Comparison of ENCODE assay signal across 9 cellular contexts in the genomic region with DNA sequence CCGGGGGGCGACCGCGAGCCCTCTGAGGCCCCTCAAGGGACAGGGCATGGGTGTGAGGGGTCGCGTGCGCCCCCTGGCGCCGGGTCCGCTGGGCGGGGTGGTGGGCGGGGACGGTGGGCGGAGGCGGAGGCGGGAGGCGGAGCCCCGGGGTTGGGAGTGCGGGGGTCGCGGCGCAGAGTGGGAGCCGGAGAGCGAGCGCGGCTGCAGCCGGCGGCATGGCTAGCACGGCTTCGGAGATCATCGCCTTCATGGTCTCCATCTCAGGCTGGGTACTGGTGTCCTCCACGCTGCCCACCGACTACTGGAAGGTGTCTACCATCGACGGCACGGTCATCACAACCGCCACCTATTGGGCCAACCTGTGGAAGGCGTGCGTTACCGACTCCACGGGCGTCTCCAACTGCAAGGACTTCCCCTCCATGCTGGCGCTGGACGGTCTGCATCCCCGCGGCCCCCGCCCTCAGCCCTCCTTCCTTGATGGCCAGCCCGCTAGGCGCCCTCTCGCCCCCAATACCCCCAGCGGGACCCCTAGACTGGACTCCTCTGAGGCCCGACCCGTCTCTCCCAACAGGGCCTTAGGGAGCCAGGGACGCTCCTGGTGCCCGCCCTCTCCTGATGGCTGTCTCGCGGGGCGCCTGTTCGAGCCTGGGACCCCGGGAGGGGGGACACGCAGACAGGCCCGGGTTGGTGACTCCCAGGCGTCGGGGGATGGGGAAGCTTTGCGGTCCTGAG. TPM values are rescaled to one million over a fixed set of nuclear protein-coding genes. Genes with fewer than 3 reads are reported as not detected.
DNase-seq lines count a peak whose midpoint lies in the region; ATAC-seq and TF ChIP-seq lines count a peak whose summit lies in the region.
"Had no signal": no experiment of that assay in that cellular context is flagged by ENCODE, and none has a peak within 500 bp of the region (broad histone marks: within the 10 kb centered on the region; RNA-seq: fewer than 3 reads in every experiment).

A gene with protein sequence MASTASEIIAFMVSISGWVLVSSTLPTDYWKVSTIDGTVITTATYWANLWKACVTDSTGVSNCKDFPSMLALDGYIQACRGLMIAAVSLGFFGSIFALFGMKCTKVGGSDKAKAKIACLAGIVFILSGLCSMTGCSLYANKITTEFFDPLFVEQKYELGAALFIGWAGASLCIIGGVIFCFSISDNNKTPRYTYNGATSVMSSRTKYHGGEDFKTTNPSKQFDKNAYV (plus strand): TSS at position 182 of the 732 bp plus-strand sequence. CDS start 34 bp downstream, at position 216.

- TF ChIP-seq EP300 in gastroesophageal sphincter (IDR thresholded peaks at IDR 0.05): no peak

- H3K27me3 ChIP-seq in gastroesophageal sphincter: peaks cover 66% of the 10 kb centered on the region
- peaks cover 0 to 32% (median 17%) of the 10 kb centered on the region in 3 donors for H3K27me3 ChIP-seq in psoas muscle (ENCODE audit: insufficient read depth in 3 of 3, low read length in 2 of 3)

- in situ Hi-C loops in GM13976 (cut with MboI; ENCODE audit: low sequenced_read_pairs, unreplicated experiment): no loop called here

- DNase-seq in GM13976 (ENCODE audit: low spot score) (peak; percentile 38), NCI-H146 treated with DMSO at 0.1 percent for 48 hours (lab: John Stamatoyannopoulos, UW; ENCODE audit: unreplicated experiment) (peak; percentile 16), psoas muscle (peak in 1 of 2 donors; percentile 14), COLO829 (ENCODE audit: low spot score) (no peak), NCI-H510A treated with DMSO at 0.1 percent for 48 hours (lab: John Stamatoyannopoulos, UW) (no peak)
- no peak for DNase-seq in stimulated activated CD4-positive, alpha-beta T cell treated with anti-CD3 and anti-CD28 coated beads, Interleukin-4, amount 100 ng/mL, for 24 hours
- DNase-seq: NCI-H1694 treated with DMSO at 0.1 percent for 48 hours had no signal

- WGBS in gastroesophageal sphincter (ENCODE audit: low coverage in 1 of 2), 2 donors: 1% methylated on average over 14 of the region's 65 CpGs; no CpG with 5 or more reads in 1 of the 2 donors
- WGBS in psoas muscle, 3 donors: 1 to 12% (median 5%) methylated on average over 27 to 65 of the region's 65 CpGs

- H3K36me3 ChIP-seq in gastroesophageal sphincter (no peaks in the 10 kb centered on the region), psoas muscle (ENCODE audit: insufficient read depth in 1 of 2, low read depth in 1 of 2) (no peaks in the 10 kb centered on the region)

- no peak for TF ChIP-seq CTCF in GM13976 (IDR thresholded peaks at IDR 0.05; ENCODE audit: borderline replicate concordance, control extremely low read depth, extremely low read depth, insufficient read depth, missing control alignments)
- TF ChIP-seq CTCF in gastroesophageal sphincter (IDR thresholded peaks at IDR 0.05): no peak
- no peak for TF ChIP-seq CTCF in psoas muscle (IDR thresholded peaks at IDR 0.05)

- H3K9me3 ChIP-seq in gastroesophageal sphincter: no peaks in the 10 kb centered on the region
- H3K9me3 ChIP-seq in psoas muscle: no peaks in the 10 kb centered on the region

- H3K4me1 ChIP-seq in gastroesophageal sphincter: peaks cover 0 to 14% (median 0%) of the 10 kb centered on the region in 3 donors
- H3K4me1 ChIP-seq in psoas muscle: no peaks in the 10 kb centered on the region

- intact Hi-C loops in psoas muscle (cut with DNase I): no loop called here

- ATAC-seq in gastroesophageal sphincter (peak; percentile 43), psoas muscle (peak in 1 of 4 donors; percentile 27), GM18861 (IDR thresholded peaks at IDR 0.05; ENCODE audit: unreplicated experiment) (no peak)

- H3K27ac ChIP-seq in gastroesophageal sphincter (no peak within 1 kb of the TSS), psoas muscle (no peak within 1 kb of the TSS)

- peak within 1 kb of the TSS in 1 of 2 donors; percentile 2 for H3K4me3 ChIP-seq in gastroesophageal sphincter
- peak within 1 kb of the TSS; percentile 44 for H3K4me3 ChIP-seq in psoas muscle

- no peak for TF ChIP-seq POLR2A in gastroesophageal sphincter (IDR thresholded peaks at IDR 0.05)

RNA-seq across cellular contexts. Expression of the gene that starts here (rescaled TPM):
- total RNA-seq in gastroesophageal sphincter (10 to 100 TPM in 1 of 4 donors, under 1 TPM in 1, not detected in 2; 0.81 to 16.8 TPM), psoas muscle (under 1 TPM in 2 of 4 donors, not detected in 2; 0.11 to 0.17 TPM)
- under 1 TPM; 0.04 to 0.26 (median 0.14) TPM for polyA plus RNA-seq in psoas muscle

Comparison
In these comparisons a context has a peak if more than half of its experiments do, and no peak if none do; other contexts are left out.
1. DNase-seq: peak in GM13976 (single experiment) and NCI-H146 treated with DMSO at 0.1 percent for 48 hours (single experiment); none in COLO829 (single experiment), NCI-H510A treated with DMSO at 0.1 percent for 48 hours (single experiment) and stimulated activated CD4-positive, alpha-beta T cell treated with anti-CD3 and anti-CD28 coated beads, Interleukin-4, amount 100 ng/mL, for 24 hours (single experiment).